9 cellular contexts compared by ENCODE assay signal in the genomic region with DNA sequence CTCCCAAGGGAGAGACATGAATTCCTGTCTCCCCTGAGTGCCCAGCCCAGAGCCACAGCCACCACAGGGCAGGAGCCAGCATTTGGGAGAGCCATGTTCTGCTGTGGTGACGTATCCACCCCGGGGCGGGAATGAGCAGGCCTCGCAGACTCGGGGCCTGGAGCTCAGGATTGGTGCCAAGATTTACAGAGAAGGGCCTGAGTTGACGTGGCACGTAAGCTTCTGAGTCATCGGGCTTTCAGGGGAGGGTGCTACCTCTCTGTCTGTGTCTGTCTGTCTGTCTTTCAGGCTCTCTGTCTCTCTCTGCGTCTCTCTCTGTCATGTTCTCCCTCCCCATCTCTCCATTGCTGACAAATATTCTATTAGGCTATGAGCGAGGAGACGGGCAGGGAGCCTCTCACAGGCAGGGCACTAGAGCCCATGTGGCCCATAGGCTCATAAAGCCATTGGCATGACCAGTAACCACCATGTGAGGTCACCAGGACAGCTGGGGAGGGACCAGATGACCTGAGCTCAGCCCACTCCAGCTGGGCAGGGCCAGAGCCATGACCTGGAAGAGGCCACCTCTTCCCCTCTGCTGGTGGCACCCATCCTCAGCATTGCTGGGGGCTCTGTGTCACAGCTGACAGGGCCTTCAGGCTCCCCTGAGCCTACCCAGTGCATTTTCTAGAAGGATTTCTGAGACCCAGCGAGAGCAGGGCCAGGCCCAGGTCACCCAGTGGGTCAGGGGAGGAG.
DNase-seq lines count a peak whose midpoint lies in the region; ATAC-seq and TF ChIP-seq lines count a peak whose summit lies in the region.
"Had no signal": no experiment of that assay in that cellular context is flagged by ENCODE, and none has a peak within 500 bp of the region (broad histone marks: within the 10 kb centered on the region; RNA-seq: fewer than 3 reads in every experiment).

No MANE protein-coding gene starts in this region.

- H3K27me3 Mint-ChIP-seq in neural crest cell (ENCODE audit: low read depth): no peaks in the 10 kb centered on the region
- no peaks in the 10 kb centered on the region for H3K27me3 Mint-ChIP-seq in activated naive CD4-positive, alpha-beta T cell treated with anti-CD3 and anti-CD28 coated beads for 36 hours (ENCODE audit: low read depth)

- CTCF ChIA-PET in activated naive CD4-positive, alpha-beta T cell treated with anti-CD3 and anti-CD28 coated beads for 36 hours (lab: Charles Lee): no interaction called here

- no peaks in the 10 kb centered on the region for H3K4me1 Mint-ChIP-seq in neural crest cell
- no peaks in the 10 kb centered on the region for H3K4me1 Mint-ChIP-seq in activated naive CD4-positive, alpha-beta T cell treated with anti-CD3 and anti-CD28 coated beads for 36 hours (ENCODE audit: low read depth)
- H3K4me1 Mint-ChIP-seq: stimulated activated naive B cell treated with anti-CD40 and anti-IgM and Interleukin-4, amounts not matched to agents 10 μg/mL and 1 μg/mL and 100 μg/mL, for 72 hours had no signal

- intact Hi-C loops in activated naive CD4-positive, alpha-beta T cell treated with anti-CD3 and anti-CD28 coated beads for 36 hours (cut with micrococcal nuclease): no loop called here

- H3K9me3 Mint-ChIP-seq in neural crest cell: no peaks in the 10 kb centered on the region
- H3K9me3 Mint-ChIP-seq in activated naive CD4-positive, alpha-beta T cell treated with anti-CD3 and anti-CD28 coated beads for 36 hours: no peaks in the 10 kb centered on the region
- H3K9me3 Mint-ChIP-seq: stimulated activated naive B cell treated with anti-CD40 and anti-IgM and Interleukin-4, amounts not matched to agents 10 μg/mL and 1 μg/mL and 100 μg/mL, for 72 hours had no signal

- peak; percentile 41 for DNase-seq in COLO668 (lab: John Stamatoyannopoulos, UW; ENCODE audit: unreplicated experiment)
- peak; percentile 61 to 86 for DNase-seq in NCI-H446 (lab: John Stamatoyannopoulos, UW)
- DNase-seq in epithelial cell of esophagus (ENCODE audit: low read depth): peak; percentile 99
- DNase-seq in neural crest cell (ENCODE audit: low read depth, low spot score): no peak
- no peak for DNase-seq in activated naive CD4-positive, alpha-beta T cell treated with anti-CD3 and anti-CD28 coated beads for 36 hours
- no peak for DNase-seq in activated naive CD4-positive, alpha-beta T cell (lab: John Stamatoyannopoulos, UW)
- DNase-seq in superior temporal gyrus (ENCODE audit: extremely low spot score): no peak
- DNase-seq: stimulated activated naive B cell treated with anti-CD40 and anti-IgM and Interleukin-4, amounts not matched to agents 10 μg/mL and 1 μg/mL and 100 μg/mL, for 72 hours had no signal

- H3K4me3 ChIP-seq in epithelial cell of esophagus (ENCODE audit: low read length): no peak overlapping the region

- ATAC-seq in GM18909 (IDR thresholded peaks at IDR 0.05; ENCODE audit: poor library complexity, unreplicated experiment): no peak
- ATAC-seq: stimulated activated naive B cell treated with anti-CD40 and anti-IgM and Interleukin-4, amounts not matched to agents 10 μg/mL and 1 μg/mL and 100 μg/mL, for 72 hours had no signal

- no peak for TF ChIP-seq CTCF in epithelial cell of esophagus (IDR thresholded peaks at IDR 0.05; ENCODE audit: insufficient read depth, low read depth, low read length, missing control alignments)
- TF ChIP-seq CTCF in neural crest cell (conservative IDR thresholded peaks at IDR 0.05): no peak

- H3K27ac Mint-ChIP-seq in neural crest cell (ENCODE audit: unreplicated experiment): peak overlapping the region; percentile 88
- H3K27ac Mint-ChIP-seq in activated naive CD4-positive, alpha-beta T cell treated with anti-CD3 and anti-CD28 coated beads for 36 hours: no peak overlapping the region
- H3K27ac Mint-ChIP-seq: stimulated activated naive B cell treated with anti-CD40 and anti-IgM and Interleukin-4, amounts not matched to agents 10 μg/mL and 1 μg/mL and 100 μg/mL, for 72 hours had no signal

- no peak overlapping the region for H3K4me3 Mint-ChIP-seq in neural crest cell
- no peak overlapping the region for H3K4me3 Mint-ChIP-seq in activated naive CD4-positive, alpha-beta T cell treated with anti-CD3 and anti-CD28 coated beads for 36 hours
- H3K4me3 Mint-ChIP-seq: stimulated activated naive B cell treated with anti-CD40 and anti-IgM and Interleukin-4, amounts not matched to agents 10 μg/mL and 1 μg/mL and 100 μg/mL, for 72 hours had no signal

- no peaks in the 10 kb centered on the region for H3K36me3 Mint-ChIP-seq in neural crest cell (ENCODE audit: low read depth)
- no peaks in the 10 kb centered on the region for H3K36me3 Mint-ChIP-seq in activated naive CD4-positive, alpha-beta T cell treated with anti-CD3 and anti-CD28 coated beads for 36 hours (ENCODE audit: low read depth)
- H3K36me3 Mint-ChIP-seq: stimulated activated naive B cell treated with anti-CD40 and anti-IgM and Interleukin-4, amounts not matched to agents 10 μg/mL and 1 μg/mL and 100 μg/mL, for 72 hours had no signal

Comparison
In these comparisons a context has a peak if more than half of its experiments do, and no peak if none do; other contexts are left out.
1. DNase-seq: peak in COLO668 (single experiment), NCI-H446 (2 of 2) and epithelial cell of esophagus (single experiment); none in neural crest cell (single experiment), activated naive CD4-positive, alpha-beta T cell treated with anti-CD3 and anti-CD28 coated beads for 36 hours (single experiment), activated naive CD4-positive, alpha-beta T cell (0 of 4) and superior temporal gyrus (single experiment).